Comparison of ENCODE assay signal across 11 cellular contexts in genomic region chr3:52539010-52539653, GRCh38. TPM values are rescaled to one million over a fixed set of nuclear protein-coding genes. Genes with fewer than 3 reads are reported as not detected.
A peak's percentile ranks its signal among the peaks of the same experiment; 100 is the strongest.
DNase-seq lines count a peak whose midpoint lies in the region; ATAC-seq and TF ChIP-seq lines count a peak whose summit lies in the region.
"Had no signal": no experiment of that assay in that cellular context is flagged by ENCODE, and none has a peak within 500 bp of the region (broad histone marks: within the 10 kb centered on the region; RNA-seq: fewer than 3 reads in every experiment).

No MANE protein-coding gene starts in this region.

- no peaks in the 10 kb centered on the region for H3K9me3 Mint-ChIP-seq in stimulated activated naive CD8-positive, alpha-beta T cell treated with anti-CD3 and anti-CD28 coated beads, Interleukin-15, Interleukin-2, amounts not matched to agents 100 ng/mL and 50 ng/mL, for 24 hours
- H3K9me3 Mint-ChIP-seq in glutamatergic neuron (ENCODE audit: unreplicated experiment), result peaks cover 14% of the 10 kb centered on the region

- no peaks in the 10 kb centered on the region for H3K9me3 ChIP-seq in SJCRH30 (replicated peaks)
- H3K9me3 ChIP-seq: ovary had no signal

- no peak overlapping the region for H3K4me3 ChIP-seq in SJCRH30
- H3K4me3 ChIP-seq: ovary had no signal

- H3K27me3 Mint-ChIP-seq in stimulated activated naive CD8-positive, alpha-beta T cell treated with anti-CD3 and anti-CD28 coated beads, Interleukin-15, Interleukin-2, amounts not matched to agents 100 ng/mL and 50 ng/mL, for 24 hours, result no peaks in the 10 kb centered on the region
- peaks cover 10% of the 10 kb centered on the region for H3K27me3 Mint-ChIP-seq in glutamatergic neuron (ENCODE audit: unreplicated experiment)

- 0 out of 2 replicates have a peak, but pooled peaks cover 17% of the 10 kb centered on the region for H3K36me3 ChIP-seq in SJCRH30
- H3K36me3 ChIP-seq: ovary had no signal

- H3K36me3 Mint-ChIP-seq in stimulated activated naive CD8-positive, alpha-beta T cell treated with anti-CD3 and anti-CD28 coated beads, Interleukin-15, Interleukin-2, amounts not matched to agents 100 ng/mL and 50 ng/mL, for 24 hours (ENCODE audit: low read depth), result peaks cover 49% of the 10 kb centered on the region
- no peaks in the 10 kb centered on the region for H3K36me3 Mint-ChIP-seq in glutamatergic neuron (ENCODE audit: unreplicated experiment)

- ATAC-seq in stimulated activated naive CD8-positive, alpha-beta T cell treated with anti-CD3 and anti-CD28 coated beads, Interleukin-15, Interleukin-2, amounts not matched to agents 100 U/mL and 50 U/mL, for 24 hours, result no peak
- ATAC-seq in HG03442 (IDR thresholded peaks at IDR 0.05; ENCODE audit: unreplicated experiment) (no peak), GM19351 (IDR thresholded peaks at IDR 0.05; ENCODE audit: unreplicated experiment) (no peak)

- H3K27ac Mint-ChIP-seq in stimulated activated naive CD8-positive, alpha-beta T cell treated with anti-CD3 and anti-CD28 coated beads, Interleukin-15, Interleukin-2, amounts not matched to agents 100 ng/mL and 50 ng/mL, for 24 hours, result peak overlapping the region; percentile 40
- H3K27ac Mint-ChIP-seq in glutamatergic neuron (ENCODE audit: unreplicated experiment), result peak overlapping the region; percentile 45

- peaks cover 40% of the 10 kb centered on the region for H3K4me1 Mint-ChIP-seq in stimulated activated naive CD8-positive, alpha-beta T cell treated with anti-CD3 and anti-CD28 coated beads, Interleukin-15, Interleukin-2, amounts not matched to agents 100 ng/mL and 50 ng/mL, for 24 hours (ENCODE audit: low read depth)
- peaks cover 23% of the 10 kb centered on the region for H3K4me1 Mint-ChIP-seq in glutamatergic neuron (ENCODE audit: low read depth, unreplicated experiment)

- H3K27ac ChIP-seq in VCaP (peak overlapping the region; percentile 97), SJCRH30 (no peak overlapping the region)
- H3K27ac ChIP-seq: KMS-11 had no signal

- H3K4me3 Mint-ChIP-seq in stimulated activated naive CD8-positive, alpha-beta T cell treated with anti-CD3 and anti-CD28 coated beads, Interleukin-15, Interleukin-2, amounts not matched to agents 100 ng/mL and 50 ng/mL, for 24 hours, result peak overlapping the region; percentile 60
- H3K4me3 Mint-ChIP-seq in glutamatergic neuron (ENCODE audit: unreplicated experiment), result peak overlapping the region; percentile 41

- H3K27me3 ChIP-seq in SJCRH30, result no peaks in the 10 kb centered on the region
- H3K27me3 ChIP-seq: ovary had no signal

- peaks cover 7% of the 10 kb centered on the region for H3K4me1 ChIP-seq in SJCRH30

- TF ChIP-seq CTCF in VCaP (conservative IDR thresholded peaks at IDR 0.05) (no peak), glutamatergic neuron (IDR thresholded peaks at IDR 0.05; ENCODE audit: partially characterized antibody, unreplicated experiment) (no peak)

- DNase-seq in stimulated activated naive CD8-positive, alpha-beta T cell treated with anti-CD3 and anti-CD28 coated beads, Interleukin-15, Interleukin-2, amounts not matched to agents 100 U/mL and 50 U/mL, for 24 hours, result no peak
- DNase-seq in glutamatergic neuron (no peak), amygdala (lab: John Stamatoyannopoulos, UW) (no peak), SJCRH30 (no peak)
- DNase-seq: activated CD4-positive, alpha-beta T cell treated with anti-CD3 and anti-CD28 coated beads, Interleukin-2, amount 50 U/mL, for 48 hours; ovary had no signal

RNA-seq across cellular contexts. Expression of gene UQCC5, which starts 2.7 kb away (rescaled TPM):
- 13.7 TPM for total RNA-seq in glutamatergic neuron (ENCODE audit: unreplicated experiment)
- total RNA-seq in SJCRH30 (2014; rRNA removed; shearing (Covaris generic)), result 12.7 and 13.2 TPM in 2 replicates

RNA-seq across cellular contexts. Expression of gene NT5DC2, which starts 5.5 kb away (rescaled TPM):
- total RNA-seq in glutamatergic neuron (ENCODE audit: unreplicated experiment), result 308 TPM
- total RNA-seq in SJCRH30 (2014; rRNA removed; shearing (Covaris generic)), result 140 and 152 TPM in 2 replicates

RNA-seq across cellular contexts. Expression of gene STAB1, which starts 44.0 kb away (rescaled TPM):
- 6.3 TPM for total RNA-seq in glutamatergic neuron (ENCODE audit: unreplicated experiment)
- total RNA-seq in SJCRH30 (2014; rRNA removed; shearing (Covaris generic)), result not detected in 2 replicates
